Comparison of ENCODE assay signal across 8 cellular contexts in the genomic region with DNA sequence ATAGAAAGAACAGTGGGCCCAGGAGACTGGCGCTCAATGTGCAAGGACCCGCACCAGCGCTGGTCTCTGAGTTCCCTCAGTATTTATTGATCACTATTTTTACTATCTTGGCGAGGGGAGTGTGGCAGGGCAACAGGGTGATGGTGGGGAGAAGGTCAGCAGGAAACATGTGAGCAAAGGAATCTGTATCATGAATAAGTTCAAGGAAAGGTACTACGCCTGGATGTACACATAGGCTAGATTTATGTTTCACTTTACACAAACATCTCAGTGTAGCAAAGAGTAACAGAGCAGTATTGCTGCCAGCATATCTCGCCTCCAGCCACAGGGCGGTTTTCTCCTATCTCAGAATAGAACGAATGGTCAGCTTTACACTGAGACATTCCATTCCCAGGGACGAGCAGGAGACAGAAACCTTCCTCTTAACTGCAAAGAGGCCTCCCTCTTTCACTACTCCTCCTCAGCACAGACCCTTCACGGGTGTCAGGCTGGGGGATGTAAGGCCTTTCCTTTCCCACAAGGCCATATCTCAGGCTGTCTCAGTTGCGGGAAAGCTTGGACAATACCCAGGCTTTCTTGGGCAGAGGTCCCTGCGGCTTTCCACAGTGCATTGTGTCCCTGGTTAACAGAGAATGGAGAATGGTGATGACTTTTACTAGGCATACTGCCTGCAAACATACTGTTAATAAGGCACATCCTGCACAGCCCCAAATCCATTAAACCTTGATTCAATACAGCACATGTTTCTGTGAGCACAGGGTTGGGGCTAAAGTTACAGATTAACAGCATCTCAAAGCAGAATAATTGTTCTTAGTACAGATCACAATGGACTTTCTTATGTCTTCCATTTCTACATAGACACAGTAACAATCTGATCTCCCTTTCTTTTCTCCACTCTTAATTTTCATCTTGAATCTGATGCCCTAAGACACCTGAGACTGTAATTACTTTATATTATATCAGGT. TPM values are rescaled to one million over a fixed set of nuclear protein-coding genes. Genes with fewer than 3 reads are reported as not detected.
DNase-seq lines count a peak whose midpoint lies in the region; ATAC-seq and TF ChIP-seq lines count a peak whose summit lies in the region.
"Not testable (repeated sequence)": the region's sequence is repeated elsewhere in the genome, so short reads cannot be mapped to it uniquely, and the experiment has no call there.

No MANE protein-coding gene starts in this region.

- not testable (repeated sequence) for TF ChIP-seq EP300 in stomach (IDR thresholded peaks at IDR 0.05)

- not testable (repeated sequence) for DNase-seq in CD4-positive, CD25-positive, alpha-beta regulatory T cell; dorsolateral prefrontal cortex; heart right ventricle; mesothelial cell of epicardium (ENCODE audit: low spot score in 2 of 2, unreplicated experiment in 2 of 2); stomach
- DNase-seq in RPMI7951 (ENCODE audit: low read depth) (peak; percentile 21), amniotic epithelial cell (ENCODE audit: low read depth) (peak; percentile 89)

- H3K27ac ChIP-seq in CD4-positive, CD25-positive, alpha-beta regulatory T cell (ENCODE audit: insufficient read depth, low read length, poor library complexity, severe bottlenecking): not testable (repeated sequence)
- H3K27ac ChIP-seq in dorsolateral prefrontal cortex (peak overlapping the region in 56 of 59 donors; percentile 6 to 94 (median 72)), heart right ventricle (peak overlapping the region in 9 of 10 donors; percentile 4 to 80 (median 72)), stomach (peak overlapping the region; percentile 8 to 73 (median 46))

- not testable (repeated sequence) for H3K36me3 Mint-ChIP-seq in CD4-positive, CD25-positive, alpha-beta regulatory T cell; mesothelial cell of epicardium

- peak overlapping the region; percentile 47 for H2AFZ ChIP-seq in neuron (ENCODE audit: low read depth, low read length)

- H3K4me3 Mint-ChIP-seq in CD4-positive, CD25-positive, alpha-beta regulatory T cell: peak overlapping the region; percentile 32 to 93 (median 72)
- H3K4me3 Mint-ChIP-seq in mesothelial cell of epicardium: peak overlapping the region; percentile 51

- not testable (repeated sequence) for TF ChIP-seq POLR2A in stomach (IDR thresholded peaks at IDR 0.05)

- H3K4me1 Mint-ChIP-seq in CD4-positive, CD25-positive, alpha-beta regulatory T cell: peaks cover 0 to 33% (median 21%) of the 10 kb centered on the region in 4 donors
- peaks cover 38% of the 10 kb centered on the region for H3K4me1 Mint-ChIP-seq in mesothelial cell of epicardium

- not testable (repeated sequence) for H3K27me3 ChIP-seq in CD4-positive, CD25-positive, alpha-beta regulatory T cell (ENCODE audit: control insufficient read depth, insufficient read depth, low read length); dorsolateral prefrontal cortex; heart right ventricle; neuron (ENCODE audit: insufficient read depth, low read length); stomach

- not testable (repeated sequence) for H3K9me3 Mint-ChIP-seq in CD4-positive, CD25-positive, alpha-beta regulatory T cell; mesothelial cell of epicardium

- 43 to 55% methylated on average over 12 of the region's 12 CpGs for WGBS in heart right ventricle, 2 donors
- WGBS in stomach, 5 donors: 33 to 55% (median 47%) methylated on average over 12 of the region's 12 CpGs

- not testable (repeated sequence) for H3K4me3 ChIP-seq in CD4-positive, CD25-positive, alpha-beta regulatory T cell (ENCODE audit: low read depth, low read length); heart right ventricle; neuron (ENCODE audit: low read length); stomach
- H3K4me3 ChIP-seq in dorsolateral prefrontal cortex: peak overlapping the region in 2 of 59 donors; percentile 8 to 25

- H3K4me1 ChIP-seq in CD4-positive, CD25-positive, alpha-beta regulatory T cell (ENCODE audit: control insufficient read depth, insufficient read depth, low read length, poor library complexity, severe bottlenecking): peaks cover 24% of the 10 kb centered on the region
- H3K4me1 ChIP-seq in heart right ventricle: peaks cover 0 to 42% (median 24%) of the 10 kb centered on the region in 9 donors
- peaks cover 35% of the 10 kb centered on the region for H3K4me1 ChIP-seq in neuron (ENCODE audit: insufficient read depth, low read length)
- peaks cover 15 to 50% (median 34%) of the 10 kb centered on the region in 4 donors for H3K4me1 ChIP-seq in stomach

- intact Hi-C loops in dorsolateral prefrontal cortex (cut with DNase I) (loop anchor here (5.0 to 10.0 kb wide), 2 partner anchors 152 to 155 kb away; no protein-coding TSS in a partner anchor), heart right ventricle (cut with DNase I) (loop anchor here in 2 of 10 donors (10.0 kb wide), 2 partner anchors 82 to 152 kb away; no protein-coding TSS in a partner anchor)
- intact Hi-C loops in stomach (cut with DNase I; ENCODE audit: low total_unique reads): not testable (repeated sequence)

- TF ChIP-seq CTCF in dorsolateral prefrontal cortex (IDR thresholded peaks at IDR 0.05 in 54 of 56, conservative IDR thresholded peaks at IDR 0.05 in 2 of 56; ENCODE audit: low read depth in 1 of 56, partially characterized antibody in 56 of 56); heart right ventricle (IDR thresholded peaks at IDR 0.05); stomach (IDR thresholded peaks at IDR 0.05): not testable (repeated sequence)
- TF ChIP-seq CTCF in mesothelial cell of epicardium (IDR thresholded peaks at IDR 0.05; ENCODE audit: unreplicated experiment): peak; percentile 3

- not testable (repeated sequence) for ATAC-seq in CD4-positive, CD25-positive, alpha-beta regulatory T cell (ENCODE audit: low read depth in 2 of 2); heart right ventricle

- H3K9me3 ChIP-seq in CD4-positive, CD25-positive, alpha-beta regulatory T cell (ENCODE audit: control insufficient read depth in 2 of 2, low read length in 2 of 2); heart right ventricle; neuron (ENCODE audit: low read length); stomach: not testable (repeated sequence)

- not testable (repeated sequence) for H3K36me3 ChIP-seq in CD4-positive, CD25-positive, alpha-beta regulatory T cell (ENCODE audit: control insufficient read depth, insufficient read depth, low read length); stomach
- peaks cover 0 to 11% (median under 1%) of the 10 kb centered on the region in 9 donors for H3K36me3 ChIP-seq in heart right ventricle
- peaks cover 18% of the 10 kb centered on the region for H3K36me3 ChIP-seq in neuron (ENCODE audit: insufficient read depth, low read length)

- not testable (repeated sequence) for H3K27ac Mint-ChIP-seq in CD4-positive, CD25-positive, alpha-beta regulatory T cell
- H3K27ac Mint-ChIP-seq in mesothelial cell of epicardium: peak overlapping the region; percentile 96

- not testable (repeated sequence) for H3K27me3 Mint-ChIP-seq in CD4-positive, CD25-positive, alpha-beta regulatory T cell; mesothelial cell of epicardium (ENCODE audit: low read depth)

RNA-seq across cellular contexts. Expression of gene IDH1, which starts 2.3 kb away (rescaled TPM):
- total RNA-seq in CD4-positive, CD25-positive, alpha-beta regulatory T cell: 8.8 TPM
- polyA plus RNA-seq in CD4-positive, CD25-positive, alpha-beta regulatory T cell: 10 to 100 TPM in 1 of 4 donors, 1 to 10 TPM in 3; 8.1 to 10.4 (median 9.1) TPM
- total RNA-seq in RPMI7951 (2014; rRNA removed; shearing (Covaris generic)): 137 and 150 TPM in 2 replicates
- total RNA-seq in dorsolateral prefrontal cortex: 10 to 100 TPM; 20.5 to 54.5 (median 29.5) TPM
- total RNA-seq in heart right ventricle: 10 to 100 TPM; 18.5 to 71.3 (median 32.0) TPM
- 10 to 100 TPM; 15.3 to 20.6 TPM for polyA plus RNA-seq in heart right ventricle
- 82.9 to 89.3 TPM (median 87.7 TPM) in 3 replicates for total RNA-seq in mesothelial cell of epicardium
- total RNA-seq in stomach: 100 to 1,000 TPM in 2 of 5 donors, 10 to 100 TPM in 3; 18.1 to 106 (median 100.0) TPM
- polyA plus RNA-seq in stomach: 10 to 100 TPM; 47.9 to 76.0 (median 70.9) TPM

RNA-seq across cellular contexts. Expression of gene PIKFYVE, which starts 8.9 kb away (rescaled TPM):
- total RNA-seq in CD4-positive, CD25-positive, alpha-beta regulatory T cell: 43.5 TPM
- polyA plus RNA-seq in CD4-positive, CD25-positive, alpha-beta regulatory T cell: 1 to 10 TPM; 5.2 to 7.6 (median 5.9) TPM
- total RNA-seq in RPMI7951 (2014; rRNA removed; shearing (Covaris generic)): 23.1 and 23.8 TPM in 2 replicates
- total RNA-seq in dorsolateral prefrontal cortex: 10 to 100 TPM; 45.3 to 68.9 (median 55.6) TPM
- total RNA-seq in heart right ventricle: 10 to 100 TPM; 12.9 to 24.8 (median 18.4) TPM
- polyA plus RNA-seq in heart right ventricle: 1 to 10 TPM; 2.6 to 6.4 TPM
- total RNA-seq in mesothelial cell of epicardium: 41.4 to 46.7 TPM (median 46.4 TPM) in 3 replicates
- total RNA-seq in stomach: 10 to 100 TPM; 14.0 to 42.8 (median 32.6) TPM
- 1 to 10 TPM; 3.0 to 4.5 (median 3.7) TPM for polyA plus RNA-seq in stomach
